Comparison of ENCODE assay signal across 21 cellular contexts in the genomic region with DNA sequence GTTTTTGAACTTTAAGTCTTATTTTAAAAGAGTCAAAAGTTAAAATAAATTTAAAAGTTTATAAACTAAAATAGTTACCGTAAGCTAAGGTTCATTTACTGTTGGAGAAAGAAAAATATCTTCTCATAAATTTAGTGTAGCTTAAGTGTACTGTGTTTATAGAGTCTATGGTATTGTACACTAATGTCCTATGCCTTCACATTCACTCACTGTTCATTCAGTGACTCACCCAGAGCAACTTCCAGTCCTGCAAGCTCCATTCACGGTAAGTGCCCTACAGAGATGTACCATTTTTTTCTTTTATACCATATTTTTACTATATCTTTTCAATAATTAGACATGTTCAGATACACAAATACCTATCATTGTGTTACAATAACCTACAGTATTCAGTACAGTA.
DNase-seq lines count a peak whose midpoint lies in the region; ATAC-seq, FAIRE-seq and TF ChIP-seq lines count a peak whose summit lies in the region.
"Had no signal": no experiment of that assay in that cellular context is flagged by ENCODE, and none has a peak within 500 bp of the region (broad histone marks: within the 10 kb centered on the region; RNA-seq: fewer than 3 reads in every experiment).

No MANE protein-coding gene starts in this region.

- no peak overlapping the region for H3K27ac ChIP-seq in brain microvascular endothelial cell
- H3K27ac ChIP-seq: 22Rv1 had no signal

- ATAC-seq in left cardiac atrium, result no peak
- ATAC-seq: GM12878, HCT116 had no signal

- no peaks in the 10 kb centered on the region for H3K36me3 ChIP-seq in brain microvascular endothelial cell (replicated peaks)

- no peaks in the 10 kb centered on the region for H3K27me3 ChIP-seq in brain microvascular endothelial cell (replicated peaks)

- POLR2A ChIA-PET in AG04449 (lab: Yijun Ruan, JAX), result no interaction called here

- in situ Hi-C loops in brain microvascular endothelial cell (cut with HindIII; ENCODE audit: low pct_ligation_motif_present, low sequenced_read_pairs), result no loop called here

- H3K4me3 ChIP-seq in AG04449 (ENCODE audit: low read depth, low read length) (no peak overlapping the region), brain microvascular endothelial cell (ENCODE audit: low read depth, low read length) (no peak overlapping the region)
- H3K4me3 ChIP-seq: GM12878 had no signal

- intact Hi-C loops in left cardiac atrium (cut with DNase I), result no loop called here

- TF ChIP-seq CTCF in AG04449 (IDR thresholded peaks at IDR 0.05; ENCODE audit: insufficient read depth, low read length, missing control alignments) (no peak), brain microvascular endothelial cell (IDR thresholded peaks at IDR 0.05; ENCODE audit: low read depth, low read length, missing control alignments) (no peak)

- peak; percentile 52 for FAIRE-seq in frontal cortex (lab: Jason Lieb, UNC)
- FAIRE-seq: GM12878 had no signal

- CTCF ChIA-PET in AG04449 (lab: Yijun Ruan, JAX), result no interaction called here

- DNase-seq in AG04449 (ENCODE audit: low read depth, low spot score), result peak; percentile 2
- peak; percentile 9 for DNase-seq in M059J (ENCODE audit: low read depth)
- peak; percentile 7 for DNase-seq in brain microvascular endothelial cell
- DNase-seq in frontal cortex (ENCODE audit: low spot score in 2 of 2), result no peak
- no peak for DNase-seq in NCI-H1436 (lab: John Stamatoyannopoulos, UW)
- DNase-seq in NCI-H1930 (lab: John Stamatoyannopoulos, UW), result no peak
- DNase-seq in left cardiac atrium, result no peak
- no peak for DNase-seq in NCI-H187 treated with DMSO at 0.1 percent for 48 hours (lab: John Stamatoyannopoulos, UW)
- DNase-seq: Caco-2; CD4-positive, CD25-positive, alpha-beta regulatory T cell; GOT3; NCI-H1105; NCI-H1694; NCI-H2107; NCI-H510A; NCI-H748 treated with DMSO at 0.1 percent for 48 hours; RPMI8226; SIG-M5 had no signal

Comparison
In these comparisons a context has a peak if more than half of its experiments do, and no peak if none do; other contexts are left out.
1. DNase-seq: peak in AG04449 (single experiment), M059J (single experiment) and brain microvascular endothelial cell (single experiment); none in frontal cortex (0 of 2), NCI-H1436 (single experiment), NCI-H1930 (0 of 2), left cardiac atrium (single experiment) and NCI-H187 treated with DMSO at 0.1 percent for 48 hours (single experiment).